Comparison of ENCODE assay signal across 7 cellular contexts in genomic region chr16:21534561-21534960, GRCh38.
DNase-seq lines count a peak whose midpoint lies in the region; ATAC-seq, FAIRE-seq and TF ChIP-seq lines count a peak whose summit lies in the region.
"Not testable (repeated sequence)": the region's sequence is repeated elsewhere in the genome, so short reads cannot be mapped to it uniquely, and the experiment has no call there.

No MANE protein-coding gene starts in this region.

- H3K4me3 Mint-ChIP-seq in HFFc6; activated CD4-positive, alpha-beta T cell treated with anti-CD3 and anti-CD28 coated beads, Interleukin-2, amount 10 ng/mL, durations not matched to agents 24 days and 14 days; neural progenitor cell: not testable (repeated sequence)

- H3K36me3 Mint-ChIP-seq in HFFc6 (ENCODE audit: low read depth); activated CD4-positive, alpha-beta T cell treated with anti-CD3 and anti-CD28 coated beads, Interleukin-2, amount 10 ng/mL, durations not matched to agents 24 days and 14 days (ENCODE audit: low read depth); neural progenitor cell: not testable (repeated sequence)

- H3F3A ChIP-seq in neural progenitor cell (ENCODE audit: low read depth), result not testable (repeated sequence)

- not testable (repeated sequence) for H3K4me2 ChIP-seq in DND-41 (ENCODE audit: insufficient read depth, low read length); K562 (ENCODE audit: insufficient read depth, low read length); neural progenitor cell

- not testable (repeated sequence) for H3K36me3 ChIP-seq in DND-41 (ENCODE audit: insufficient read depth, low read length); K562 (ENCODE audit: control insufficient read depth, insufficient read depth, low read length); neural progenitor cell

- H3K27ac ChIP-seq in DND-41 (ENCODE audit: low read length); K562 (ENCODE audit: extremely low read depth, low read depth, low read length); neural progenitor cell: not testable (repeated sequence)

- not testable (repeated sequence) for FAIRE-seq in K562 (lab: Jason Lieb, UNC)

- not testable (repeated sequence) for H3K4me1 ChIP-seq in DND-41 (ENCODE audit: insufficient read depth, low read length); neural progenitor cell
- H3K4me1 ChIP-seq in K562 (replicated peaks in 1 of 2; ENCODE audit: control insufficient read depth in 2 of 2, insufficient read depth in 2 of 2, low read length in 2 of 2), result peaks cover 6 to 12% of the 10 kb centered on the region in 2 experiments; a peak in 4 of 5 replicates

- in situ Hi-C loops in K562 (cut with MboI), result not testable (repeated sequence)

- H3K9me1 ChIP-seq in K562 (ENCODE audit: control insufficient read depth, insufficient read depth, low read length), result not testable (repeated sequence)

- not testable (repeated sequence) for BruUV-seq in K562 (replicated peaks; lab: Mats Ljungman, UMichigan)

- H3K27me3 ChIP-seq in DND-41 (ENCODE audit: insufficient read depth, low read length, poor library complexity); K562 (ENCODE audit: control insufficient read depth in 2 of 2, insufficient read depth in 2 of 2, low read length in 2 of 2); neural progenitor cell: not testable (repeated sequence)

- not testable (repeated sequence) for H3K9ac ChIP-seq in DND-41 (ENCODE audit: low read depth, low read length); K562 (ENCODE audit: insufficient read depth in 1 of 2, low read depth in 2 of 2, low read length in 2 of 2); neural progenitor cell

- WGBS in K562 (ENCODE audit: insufficient coverage, low coverage, missing lambda C conversion rate), result 86% methylated on average over 7 of the region's 7 CpGs

- DNase-seq in DND-41 (peak; percentile 51), OCI-M1 (lab: John Stamatoyannopoulos, UW) (peak; percentile 84), K562 (ENCODE audit: extremely low read depth in 1 of 4, low spot score in 3 of 4) (peak in 1 of 4 experiments; percentile 72), Right ventricle myocardium superior (peak; percentile 23)
- DNase-seq in HFFc6; neural progenitor cell (ENCODE audit: low spot score): not testable (repeated sequence)
- DNase-seq in activated CD4-positive, alpha-beta T cell treated with anti-CD3 and anti-CD28 coated beads, Interleukin-2, amount 10 ng/mL, durations not matched to agents 24 days and 14 days, result peak; percentile 74

- H3K9me3 Mint-ChIP-seq in HFFc6; activated CD4-positive, alpha-beta T cell treated with anti-CD3 and anti-CD28 coated beads, Interleukin-2, amount 10 ng/mL, durations not matched to agents 24 days and 14 days; neural progenitor cell: not testable (repeated sequence)

- H3K79me2 ChIP-seq in DND-41 (ENCODE audit: insufficient read depth, low read length); K562 (ENCODE audit: control insufficient read depth, insufficient read depth, low read length); neural progenitor cell (ENCODE audit: low read depth): not testable (repeated sequence)

- TF ChIP-seq POLR2A in K562 (conservative IDR thresholded peaks at IDR 0.05), result not testable (repeated sequence)

- H3K9me3 ChIP-seq in DND-41 (ENCODE audit: insufficient read depth, low read length, severe bottlenecking); K562 (replicated peaks; ENCODE audit: control insufficient read depth, insufficient read depth, low read depth, low read length); neural progenitor cell (ENCODE audit: low read depth): not testable (repeated sequence)

- CTCF ChIA-PET in K562 (lab: Yijun Ruan, JAX; ENCODE audit: low intra/inter-chr PET ratio), result not testable (repeated sequence)

- TF ChIP-seq CTCF in DND-41 (IDR thresholded peaks at IDR 0.05; ENCODE audit: borderline replicate concordance, extremely low read depth, low read length, poor library complexity, severe bottlenecking) (peak; percentile 43), HFFc6 (IDR thresholded peaks at IDR 0.05) (peak; percentile 63), K562 (IDR thresholded peaks at IDR 0.05 in 2 of 3, conservative IDR thresholded peaks at IDR 0.05 in 1 of 3; ENCODE audit: insufficient read depth in 2 of 3, low read depth in 1 of 3, low read length in 3 of 3) (peak; percentile 15 to 36 (median 32); a peak in 3 of 6 replicates), neural progenitor cell (IDR thresholded peaks at IDR 0.05) (peak; percentile 48)

- H3K27ac Mint-ChIP-seq in HFFc6; activated CD4-positive, alpha-beta T cell treated with anti-CD3 and anti-CD28 coated beads, Interleukin-2, amount 10 ng/mL, durations not matched to agents 24 days and 14 days; neural progenitor cell: not testable (repeated sequence)

- peaks cover 11% of the 10 kb centered on the region for H3K27me3 Mint-ChIP-seq in HFFc6 (ENCODE audit: insufficient read depth)
- not testable (repeated sequence) for H3K27me3 Mint-ChIP-seq in activated CD4-positive, alpha-beta T cell treated with anti-CD3 and anti-CD28 coated beads, Interleukin-2, amount 10 ng/mL, durations not matched to agents 24 days and 14 days; neural progenitor cell (ENCODE audit: insufficient read depth, low read depth)

- intact Hi-C loops in activated CD4-positive, alpha-beta T cell treated with anti-CD3 and anti-CD28 coated beads, Interleukin-2, amount 10 ng/mL, durations not matched to agents 24 days and 14 days (cut with micrococcal nuclease); K562 (cut with micrococcal nuclease); Right ventricle myocardium superior (cut with DNase I): not testable (repeated sequence)

- POLR2A ChIA-PET in K562 (lab: Yijun Ruan, JAX), result not testable (repeated sequence)

- TF ChIP-seq EP300 in K562 (IDR thresholded peaks at IDR 0.05; ENCODE audit: low read length), result not testable (repeated sequence)

- peaks cover 12% of the 10 kb centered on the region for H3K4me1 Mint-ChIP-seq in HFFc6 (ENCODE audit: low read depth)
- H3K4me1 Mint-ChIP-seq in activated CD4-positive, alpha-beta T cell treated with anti-CD3 and anti-CD28 coated beads, Interleukin-2, amount 10 ng/mL, durations not matched to agents 24 days and 14 days; neural progenitor cell: not testable (repeated sequence)

- peak in 1 of 2 experiments; percentile 41; a peak in 2 of 4 replicates for TF ChIP-seq RAD21 in K562 (CRISPR knock-in tag; conservative IDR thresholded peaks at IDR 0.05 in 1 of 2, IDR thresholded peaks at IDR 0.05 in 1 of 2)

- not testable (repeated sequence) for H2AFZ ChIP-seq in DND-41 (ENCODE audit: low read depth, low read length); K562 (ENCODE audit: low read depth, low read length); neural progenitor cell (replicated peaks)

- not testable (repeated sequence) for H4K20me1 ChIP-seq in DND-41 (ENCODE audit: insufficient read depth, low read length); K562 (replicated peaks; ENCODE audit: control insufficient read depth, insufficient read depth, low read length); neural progenitor cell (ENCODE audit: low read depth)

- H3K4me3 ChIP-seq in DND-41 (ENCODE audit: low read depth in 1 of 2, low read length in 2 of 2); K562; neural progenitor cell: not testable (repeated sequence)

- ATAC-seq in DND-41 (ENCODE audit: insufficient read depth, low read depth), result peak; percentile 73
- ATAC-seq in K562, result peak; percentile 40
- not testable (repeated sequence) for ATAC-seq in Right ventricle myocardium superior (ENCODE audit: poor library complexity)

TF ChIP-seq in K562, 482 proteins besides CTCF, POLR2A, EP300 and RAD21 (continues in another document):
- peak; percentile 68 for TF ChIP-seq L3MBTL2 (IDR thresholded peaks at IDR 0.05)
- peak; percentile 73 for TF ChIP-seq MAX (CRISPR knock-in tag; IDR thresholded peaks at IDR 0.05)
- 0 out of 2 replicates have a peak, but pooled peaks have one; percentile 21 for TF ChIP-seq SMAD4 (CRISPR knock-in tag; conservative IDR thresholded peaks at IDR 0.05)
